Comparison of ENCODE assay signal across 10 cellular contexts in the genomic region with DNA sequence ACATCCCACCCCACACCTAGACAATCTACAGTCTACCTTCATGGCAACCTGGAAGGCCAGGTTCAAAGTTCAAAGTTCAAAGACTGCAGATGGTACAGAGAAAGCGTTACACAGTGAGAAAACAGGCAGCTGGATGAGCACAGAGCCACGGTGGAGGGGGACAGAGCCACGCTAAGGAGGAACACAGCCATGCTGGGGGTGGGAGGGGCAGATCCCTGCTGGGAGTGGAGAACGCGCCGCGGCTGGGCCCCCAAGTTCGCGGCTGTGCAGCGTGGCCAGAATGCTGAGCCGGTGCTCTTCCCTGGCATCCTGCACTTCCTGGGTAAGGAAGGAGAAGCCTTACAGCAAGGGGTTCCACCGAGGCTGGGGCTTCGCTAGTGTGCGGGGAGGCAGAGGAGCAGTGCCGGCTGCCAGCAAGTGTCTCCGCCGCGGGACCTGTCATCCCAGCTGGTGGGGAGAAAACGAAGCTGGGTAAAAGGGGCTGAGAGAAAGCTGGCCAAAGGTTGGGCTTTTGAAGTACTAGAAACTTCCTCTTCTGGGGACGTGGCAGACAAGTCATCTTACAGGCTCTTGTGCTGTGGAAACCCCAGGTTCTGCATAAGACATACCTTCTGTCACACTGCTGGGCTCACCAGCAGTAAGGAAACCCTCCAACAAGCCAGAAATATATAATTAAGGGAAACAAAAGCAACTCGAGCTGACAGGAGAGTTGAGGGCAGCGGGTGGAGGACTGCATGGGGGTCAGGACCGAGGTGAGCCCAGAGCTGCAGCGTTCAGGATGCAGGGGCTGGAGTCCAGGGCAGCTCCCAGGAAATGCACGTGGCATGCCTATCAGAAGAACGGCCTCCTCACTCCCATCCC.
DNase-seq lines count a peak whose midpoint lies in the region; ATAC-seq and TF ChIP-seq lines count a peak whose summit lies in the region.
"Had no signal": no experiment of that assay in that cellular context is flagged by ENCODE, and none has a peak within 500 bp of the region (broad histone marks: within the 10 kb centered on the region; RNA-seq: fewer than 3 reads in every experiment).

No MANE protein-coding gene starts in this region.

- H3K36me3 Mint-ChIP-seq in activated naive CD4-positive, alpha-beta T cell treated with anti-CD3 and anti-CD28 coated beads, Interleukin-2, amount 50 U/mL, for 72 hours, result peaks cover 0 to 6% of the 10 kb centered on the region in 2 donors

- H3K36me3 ChIP-seq in right atrium auricular region (no peaks in the 10 kb centered on the region), lower lobe of right lung (no peaks in the 10 kb centered on the region), upper lobe of right lung (no peaks in the 10 kb centered on the region)

- DNase-seq in Right ventricle myocardium inferior (ENCODE audit: missing footprints) (peak; percentile 60), right atrium auricular region (ENCODE audit: low spot score) (no peak), lower lobe of right lung (peak; percentile 53), upper lobe of right lung (peak; percentile 65), NCI-H1105 (lab: John Stamatoyannopoulos, UW) (no peak), foreskin melanocyte (no peak), activated gamma-delta T cell (lab: John Stamatoyannopoulos, UW) (no peak)
- peak in 1 of 2 donors; percentile 65 for DNase-seq in activated naive CD4-positive, alpha-beta T cell treated with anti-CD3 and anti-CD28 coated beads, Interleukin-2, amount 50 U/mL, for 72 hours (ENCODE audit: low spot score in 2 of 2)
- DNase-seq: SHP77 had no signal

- peak overlapping the region; percentile 90 to 91 for H3K27ac Mint-ChIP-seq in activated naive CD4-positive, alpha-beta T cell treated with anti-CD3 and anti-CD28 coated beads, Interleukin-2, amount 50 U/mL, for 72 hours

- ATAC-seq in Right ventricle myocardium inferior, result peak; percentile 32
- peak; percentile 62 to 65 for ATAC-seq in activated naive CD4-positive, alpha-beta T cell treated with anti-CD3 and anti-CD28 coated beads, Interleukin-2, amount 50 U/mL, for 72 hours
- ATAC-seq in lower lobe of right lung, result peak; percentile 57 to 78
- peak; percentile 77 for ATAC-seq in upper lobe of right lung

- H3K27me3 ChIP-seq in right atrium auricular region (no peaks in the 10 kb centered on the region), lower lobe of right lung (ENCODE audit: low read depth) (no peaks in the 10 kb centered on the region), upper lobe of right lung (no peaks in the 10 kb centered on the region)

- no peaks in the 10 kb centered on the region for H3K9me3 Mint-ChIP-seq in activated naive CD4-positive, alpha-beta T cell treated with anti-CD3 and anti-CD28 coated beads, Interleukin-2, amount 50 U/mL, for 72 hours

- H3K9me3 ChIP-seq in right atrium auricular region, result no peaks in the 10 kb centered on the region
- no peaks in the 10 kb centered on the region for H3K9me3 ChIP-seq in lower lobe of right lung
- no peaks in the 10 kb centered on the region for H3K9me3 ChIP-seq in upper lobe of right lung

- H3K4me1 ChIP-seq in right atrium auricular region (peaks cover 0 to 61% of the 10 kb centered on the region in 2 donors), lower lobe of right lung (peaks cover 40% of the 10 kb centered on the region), upper lobe of right lung (peaks cover 34% of the 10 kb centered on the region)

- H3K27ac ChIP-seq in right atrium auricular region (peak overlapping the region in 1 of 2 donors; percentile 23), lower lobe of right lung (peak overlapping the region; percentile 58), upper lobe of right lung (peak overlapping the region; percentile 30)
- H3K27ac ChIP-seq: C4-2B had no signal

- intact Hi-C loops in Right ventricle myocardium inferior (cut with DNase I) (no loop called here), lower lobe of right lung (cut with DNase I) (no loop called here), upper lobe of right lung (cut with DNase I) (no loop called here)

- TF ChIP-seq CTCF in right atrium auricular region (IDR thresholded peaks at IDR 0.05) (no peak), lower lobe of right lung (IDR thresholded peaks at IDR 0.05) (no peak), upper lobe of right lung (IDR thresholded peaks at IDR 0.05) (no peak)

- H3K4me3 ChIP-seq in right atrium auricular region (no peak overlapping the region), lower lobe of right lung (peak overlapping the region; percentile 27), upper lobe of right lung (peak overlapping the region; percentile 25)

Comparison
In these comparisons a context has a peak if more than half of its experiments do, and no peak if none do; other contexts are left out.
1. DNase-seq: peak in Right ventricle myocardium inferior (single experiment), lower lobe of right lung (single experiment) and upper lobe of right lung (single experiment); none in right atrium auricular region (single experiment), NCI-H1105 (single experiment), foreskin melanocyte (single experiment) and activated gamma-delta T cell (single experiment).
2. H3K4me3 ChIP-seq: peak in lower lobe of right lung (single experiment) and upper lobe of right lung (single experiment); none in right atrium auricular region (0 of 2).
3. Peak in every context shown above with its lines, with median percentiles within 50 percentile points of each other: ATAC-seq.